In the genomic region with DNA sequence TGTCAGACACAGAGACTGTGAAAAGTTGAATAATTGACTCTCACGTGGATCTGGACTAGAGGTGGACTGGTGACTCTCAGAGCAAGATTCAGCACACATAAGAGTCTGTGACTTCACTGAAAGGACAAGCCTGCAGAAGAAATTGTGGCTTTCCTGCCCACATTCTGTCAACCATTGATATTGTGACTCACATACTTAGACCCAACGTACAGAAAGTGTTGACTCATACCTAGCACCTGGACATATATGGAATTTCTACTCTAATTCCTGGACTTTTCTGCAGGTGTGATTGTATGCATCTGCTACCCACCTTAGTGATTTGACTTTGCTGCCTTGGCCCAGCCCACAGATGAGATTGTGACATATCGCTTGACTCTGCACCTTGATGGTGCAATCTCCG, we compare ENCODE assay signal across 27 cellular contexts. TPM values are rescaled to one million over a fixed set of nuclear protein-coding genes. Genes with fewer than 3 reads are reported as not detected.
DNase-seq lines count a peak whose midpoint lies in the region; ATAC-seq, FAIRE-seq and TF ChIP-seq lines count a peak whose summit lies in the region.
"Had no signal": no experiment of that assay in that cellular context is flagged by ENCODE, and none has a peak within 500 bp of the region (broad histone marks: within the 10 kb centered on the region; RNA-seq: fewer than 3 reads in every experiment).

No MANE protein-coding gene starts in this region.

- no peaks in the 10 kb centered on the region for H3K4me1 Mint-ChIP-seq in CD14-positive monocyte
- H3K4me1 Mint-ChIP-seq: CD4-positive, alpha-beta memory T cell had no signal

- no peak overlapping the region for H3K27ac Mint-ChIP-seq in CD14-positive monocyte
- H3K27ac Mint-ChIP-seq: CD4-positive, alpha-beta memory T cell had no signal

- TF ChIP-seq CTCF in bronchial epithelial cell (IDR thresholded peaks at IDR 0.05; ENCODE audit: insufficient read depth, low read length, severe bottlenecking) (no peak), kidney epithelial cell (IDR thresholded peaks at IDR 0.05; ENCODE audit: insufficient read depth, low read length, poor library complexity, severe bottlenecking) (no peak), coronary artery (IDR thresholded peaks at IDR 0.05) (no peak), CD14-positive monocyte (IDR thresholded peaks at IDR 0.05) (no peak)

- intact Hi-C loops in CD14-positive monocyte (cut with micrococcal nuclease): no loop called here

- H3K27me3 ChIP-seq in bronchial epithelial cell (ENCODE audit: control insufficient read depth, insufficient read depth, low read length) (no peaks in the 10 kb centered on the region), kidney epithelial cell (ENCODE audit: control insufficient read depth, insufficient read depth, low read length) (no peaks in the 10 kb centered on the region)
- H3K27me3 ChIP-seq: BLaER1 treated with 17β-estradiol and CSF1 and Interleukin-3, amounts not matched to agents 10 nM and 100 nM; MG63; SJCRH30 had no signal

- no peak overlapping the region for H3K27ac ChIP-seq in coronary artery
- H3K27ac ChIP-seq: A549; BLaER1 treated with 17β-estradiol and CSF1 and Interleukin-3, amounts not matched to agents 10 nM and 100 nM; GM23248; SJCRH30 had no signal

- DNase-seq in Daoy (ENCODE audit: low read depth) (peak; percentile 5), RCC 7860 (ENCODE audit: low spot score) (peak; percentile 13), bronchial epithelial cell (ENCODE audit: low read depth) (peak; percentile 77), kidney epithelial cell (ENCODE audit: low read depth) (peak; percentile 52), coronary artery (ENCODE audit: low spot score) (no peak), cerebellum (ENCODE audit: low spot score) (no peak), CD14-positive monocyte (ENCODE audit: low spot score) (no peak)
- DNase-seq: AML-193; CD4-positive, alpha-beta memory T cell; COR-L47; DMS79 treated with DMSO at 0.1 percent for 48 hours; GM23248; H7; KBM-7; MG63; NCI-H1105 treated with DMSO at 0.1 percent for 48 hours; NCI-H146; NCI-H2029; NCI-H446 treated with DMSO at 0.1 percent for 48 hours; NCI-H69; SJCRH30 had no signal

- peaks cover 13 to 14% of the 10 kb centered on the region in 2 donors for H3K36me3 Mint-ChIP-seq in CD14-positive monocyte
- H3K36me3 Mint-ChIP-seq: CD4-positive, alpha-beta memory T cell had no signal

- H3K4me3 ChIP-seq in bronchial epithelial cell (ENCODE audit: low read depth, low read length) (no peak overlapping the region), kidney epithelial cell (ENCODE audit: low read depth, low read length) (no peak overlapping the region), coronary artery (no peak overlapping the region)
- H3K4me3 ChIP-seq: A549; BLaER1 treated with 17β-estradiol and CSF1 and Interleukin-3, amounts not matched to agents 10 nM and 100 nM; GM23248; MG63; SJCRH30 had no signal

- no peaks in the 10 kb centered on the region for H3K36me3 ChIP-seq in bronchial epithelial cell (ENCODE audit: control insufficient read depth, insufficient read depth, low read length)
- H3K36me3 ChIP-seq in kidney epithelial cell (ENCODE audit: control insufficient read depth, insufficient read depth, low read length): peaks cover 1% of the 10 kb centered on the region
- H3K36me3 ChIP-seq: MG63 had no signal

- peaks cover 0 to 2% (median 0%) of the 10 kb centered on the region in 3 donors for H3K27me3 Mint-ChIP-seq in CD14-positive monocyte (ENCODE audit: low read depth in 3 of 3)
- H3K27me3 Mint-ChIP-seq: CD4-positive, alpha-beta memory T cell had no signal

- peaks cover 14 to 38% (median 31%) of the 10 kb centered on the region in 7 donors for H3K9me3 Mint-ChIP-seq in CD14-positive monocyte

- no peak overlapping the region for H3K4me3 Mint-ChIP-seq in CD14-positive monocyte
- H3K4me3 Mint-ChIP-seq: CD4-positive, alpha-beta memory T cell had no signal

- ATAC-seq in HG03571 (IDR thresholded peaks at IDR 0.05; ENCODE audit: unreplicated experiment): no peak
- ATAC-seq: A549, Panc1, Right ventricle myocardium inferior, SK-N-SH treated with all-trans-retinoic acid at 6 μM for 48 hours had no signal

- FAIRE-seq in RCC 7860 (lab: Jason Lieb, UNC) (no peak), bronchial epithelial cell (lab: Jason Lieb, UNC) (no peak)
- FAIRE-seq: A549 had no signal

RNA-seq across cellular contexts. Expression of a gene that starts 15.6 kb away (rescaled TPM):
- 2.0 and 4.2 TPM in 2 replicates for total RNA-seq in Daoy (2014; rRNA removed; shearing (Covaris generic))
- total RNA-seq in bronchial epithelial cell (under 0.01 and 0.13 TPM in 2 replicates), kidney epithelial cell (1.8 and 3.6 TPM in 2 replicates), cerebellum (14.1 TPM)
- not detected for polyA plus RNA-seq in CD14-positive monocyte
- total RNA-seq: CD4-positive, alpha-beta memory T cell had no signal
- polyA plus RNA-seq: A549; CD4-positive, alpha-beta memory T cell had no signal

Comparison
In these comparisons a context has a peak if more than half of its experiments do, and no peak if none do; other contexts are left out.
1. DNase-seq: peak in Daoy (single experiment), RCC 7860 (single experiment), bronchial epithelial cell (single experiment) and kidney epithelial cell (single experiment); none in coronary artery (single experiment), cerebellum (single experiment) and CD14-positive monocyte (single experiment).